1 cellular context compared by ENCODE assay signal in the genomic region with DNA sequence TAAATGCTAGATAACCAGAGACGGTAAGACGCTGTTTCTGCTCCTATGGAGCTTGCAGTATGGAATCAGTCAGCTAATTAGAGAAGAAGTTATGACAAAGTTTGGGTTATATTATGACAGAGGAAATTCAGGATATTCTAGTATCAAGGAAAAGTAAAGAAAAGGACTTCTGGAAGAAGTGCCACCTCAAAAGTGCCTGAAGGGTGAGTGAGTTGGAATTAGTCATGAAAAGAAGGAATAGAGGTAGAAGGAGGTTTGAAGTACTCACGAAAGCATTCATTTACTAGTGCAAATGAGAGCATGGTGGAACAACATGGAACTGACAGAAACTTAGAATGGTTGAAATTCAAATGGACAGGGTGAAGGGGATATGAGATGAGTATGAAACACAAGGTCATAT.
TF ChIP-seq lines count a peak whose summit lies in the region.

No MANE protein-coding gene starts in this region.

TF ChIP-seq in HCT116, 20 proteins besides CTCF, POLR2A, EP300 and RAD21 (continued from another document):
- TF ChIP-seq, protein P1, sequence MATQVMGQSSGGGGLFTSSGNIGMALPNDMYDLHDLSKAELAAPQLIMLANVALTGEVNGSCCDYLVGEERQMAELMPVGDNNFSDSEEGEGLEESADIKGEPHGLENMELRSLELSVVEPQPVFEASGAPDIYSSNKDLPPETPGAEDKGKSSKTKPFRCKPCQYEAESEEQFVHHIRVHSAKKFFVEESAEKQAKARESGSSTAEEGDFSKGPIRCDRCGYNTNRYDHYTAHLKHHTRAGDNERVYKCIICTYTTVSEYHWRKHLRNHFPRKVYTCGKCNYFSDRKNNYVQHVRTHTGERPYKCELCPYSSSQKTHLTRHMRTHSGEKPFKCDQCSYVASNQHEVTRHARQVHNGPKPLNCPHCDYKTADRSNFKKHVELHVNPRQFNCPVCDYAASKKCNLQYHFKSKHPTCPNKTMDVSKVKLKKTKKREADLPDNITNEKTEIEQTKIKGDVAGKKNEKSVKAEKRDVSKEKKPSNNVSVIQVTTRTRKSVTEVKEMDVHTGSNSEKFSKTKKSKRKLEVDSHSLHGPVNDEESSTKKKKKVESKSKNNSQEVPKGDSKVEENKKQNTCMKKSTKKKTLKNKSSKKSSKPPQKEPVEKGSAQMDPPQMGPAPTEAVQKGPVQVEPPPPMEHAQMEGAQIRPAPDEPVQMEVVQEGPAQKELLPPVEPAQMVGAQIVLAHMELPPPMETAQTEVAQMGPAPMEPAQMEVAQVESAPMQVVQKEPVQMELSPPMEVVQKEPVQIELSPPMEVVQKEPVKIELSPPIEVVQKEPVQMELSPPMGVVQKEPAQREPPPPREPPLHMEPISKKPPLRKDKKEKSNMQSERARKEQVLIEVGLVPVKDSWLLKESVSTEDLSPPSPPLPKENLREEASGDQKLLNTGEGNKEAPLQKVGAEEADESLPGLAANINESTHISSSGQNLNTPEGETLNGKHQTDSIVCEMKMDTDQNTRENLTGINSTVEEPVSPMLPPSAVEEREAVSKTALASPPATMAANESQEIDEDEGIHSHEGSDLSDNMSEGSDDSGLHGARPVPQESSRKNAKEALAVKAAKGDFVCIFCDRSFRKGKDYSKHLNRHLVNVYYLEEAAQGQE (IDR thresholded peaks at IDR 0.05; ENCODE audit: low read depth) = no peak
- TF ChIP-seq, protein P2, sequence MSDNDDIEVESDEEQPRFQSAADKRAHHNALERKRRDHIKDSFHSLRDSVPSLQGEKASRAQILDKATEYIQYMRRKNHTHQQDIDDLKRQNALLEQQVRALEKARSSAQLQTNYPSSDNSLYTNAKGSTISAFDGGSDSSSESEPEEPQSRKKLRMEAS (IDR thresholded peaks at IDR 0.05) = no peak
- TF ChIP-seq SRF (IDR thresholded peaks at IDR 0.05; ENCODE audit: low read depth) = no peak
- no peak for TF ChIP-seq ZNF274 (IDR thresholded peaks at IDR 0.05; ENCODE audit: low read depth, low read length)
- no peak for TF ChIP-seq JUND (IDR thresholded peaks at IDR 0.05)
- no peak for TF ChIP-seq SIN3A (IDR thresholded peaks at IDR 0.05; ENCODE audit: low read depth)
- TF ChIP-seq EZH2phosphoT487 (IDR thresholded peaks at IDR 0.05; ENCODE audit: borderline replicate concordance) = no peak
